8 cellular contexts compared by ENCODE assay signal in genomic region chrX:107729558-107730297, GRCh38. TPM values are rescaled to one million over a fixed set of nuclear protein-coding genes. Genes with fewer than 3 reads are reported as not detected.
DNase-seq lines count a peak whose midpoint lies in the region; ATAC-seq and TF ChIP-seq lines count a peak whose summit lies in the region.

No MANE protein-coding gene starts in this region.

- no peaks in the 10 kb centered on the region for H3K36me3 Mint-ChIP-seq in stimulated activated memory B cell treated with anti-CD40 and anti-IgM and Interleukin-4, amounts not matched to agents 10 μg/mL and 1 μg/mL and 100 μg/mL, for 72 hours
- H3K36me3 Mint-ChIP-seq in naive thymus-derived CD4-positive, alpha-beta T cell, result peaks cover 0 to 3% (median 0%) of the 10 kb centered on the region in 5 donors

- peaks cover 0 to 91% (median 15%) of the 10 kb centered on the region in 45 donors for H3K27me3 ChIP-seq in dorsolateral prefrontal cortex
- H3K27me3 ChIP-seq in naive thymus-derived CD4-positive, alpha-beta T cell (ENCODE audit: control insufficient read depth in 2 of 2, insufficient read depth in 2 of 2, low read length in 2 of 2), result no peaks in the 10 kb centered on the region

- H3K27me3 Mint-ChIP-seq in stimulated activated memory B cell treated with anti-CD40 and anti-IgM and Interleukin-4, amounts not matched to agents 10 μg/mL and 1 μg/mL and 100 μg/mL, for 72 hours, result no peaks in the 10 kb centered on the region
- H3K27me3 Mint-ChIP-seq in naive thymus-derived CD4-positive, alpha-beta T cell, result no peaks in the 10 kb centered on the region

- peaks cover 11% of the 10 kb centered on the region for H3K4me1 Mint-ChIP-seq in stimulated activated memory B cell treated with anti-CD40 and anti-IgM and Interleukin-4, amounts not matched to agents 10 μg/mL and 1 μg/mL and 100 μg/mL, for 72 hours
- H3K4me1 Mint-ChIP-seq in naive thymus-derived CD4-positive, alpha-beta T cell, result peaks cover 0 to 14% (median 4%) of the 10 kb centered on the region in 7 donors

- H3K36me3 ChIP-seq in naive thymus-derived CD4-positive, alpha-beta T cell (ENCODE audit: control insufficient read depth in 2 of 3, insufficient read depth in 3 of 3, low read length in 3 of 3), result no peaks in the 10 kb centered on the region

- H3K4me3 ChIP-seq in dorsolateral prefrontal cortex, result no peak overlapping the region
- no peak overlapping the region for H3K4me3 ChIP-seq in naive thymus-derived CD4-positive, alpha-beta T cell (ENCODE audit: low read length)

- H3K4me3 Mint-ChIP-seq in stimulated activated memory B cell treated with anti-CD40 and anti-IgM and Interleukin-4, amounts not matched to agents 10 μg/mL and 1 μg/mL and 100 μg/mL, for 72 hours, result no peak overlapping the region
- H3K4me3 Mint-ChIP-seq in naive thymus-derived CD4-positive, alpha-beta T cell, result no peak overlapping the region

- POLR2A ChIA-PET in naive thymus-derived CD4-positive, alpha-beta T cell (lab: Charles Lee), result interaction anchor here (0.9 kb wide), 1 partner anchor 12 kb away, joined by 3 read pairs; no protein-coding TSS in a partner anchor

- no peaks in the 10 kb centered on the region for H3K9me3 Mint-ChIP-seq in stimulated activated memory B cell treated with anti-CD40 and anti-IgM and Interleukin-4, amounts not matched to agents 10 μg/mL and 1 μg/mL and 100 μg/mL, for 72 hours
- H3K9me3 Mint-ChIP-seq in naive thymus-derived CD4-positive, alpha-beta T cell, result no peaks in the 10 kb centered on the region

- CTCF ChIA-PET in naive thymus-derived CD4-positive, alpha-beta T cell (lab: Charles Lee), result no interaction called here

- intact Hi-C loops in dorsolateral prefrontal cortex (cut with DNase I), result no loop called here
- intact Hi-C loops in naive thymus-derived CD4-positive, alpha-beta T cell (cut with micrococcal nuclease), result no loop called here

- no peaks in the 10 kb centered on the region for H3K9me3 ChIP-seq in naive thymus-derived CD4-positive, alpha-beta T cell (ENCODE audit: control insufficient read depth in 2 of 3, low read length in 3 of 3)

- TF ChIP-seq CTCF in dorsolateral prefrontal cortex (IDR thresholded peaks at IDR 0.05 in 54 of 56, conservative IDR thresholded peaks at IDR 0.05 in 2 of 56; ENCODE audit: low read depth in 1 of 56, partially characterized antibody in 56 of 56), result no peak

- no peaks in the 10 kb centered on the region for H3K4me1 ChIP-seq in naive thymus-derived CD4-positive, alpha-beta T cell (ENCODE audit: control insufficient read depth in 2 of 2, insufficient read depth in 2 of 2, low read length in 2 of 2)

- ATAC-seq in HG03045 (IDR thresholded peaks at IDR 0.05; ENCODE audit: unreplicated experiment), result peak; percentile 94
- peak; percentile 81 for ATAC-seq in stimulated activated memory B cell treated with anti-CD40 and anti-IgM and Interleukin-4, amounts not matched to agents 10 μg/mL and 1 μg/mL and 100 μg/mL, for 72 hours
- ATAC-seq in naive thymus-derived CD4-positive, alpha-beta T cell, result no peak

- H3K27ac Mint-ChIP-seq in stimulated activated memory B cell treated with anti-CD40 and anti-IgM and Interleukin-4, amounts not matched to agents 10 μg/mL and 1 μg/mL and 100 μg/mL, for 72 hours, result peak overlapping the region; percentile 49
- no peak overlapping the region for H3K27ac Mint-ChIP-seq in naive thymus-derived CD4-positive, alpha-beta T cell

- peak overlapping the region in 53 of 59 donors; percentile 4 to 84 (median 70) for H3K27ac ChIP-seq in dorsolateral prefrontal cortex
- H3K27ac ChIP-seq in naive thymus-derived CD4-positive, alpha-beta T cell (ENCODE audit: low read depth, low read length), result no peak overlapping the region

- DNase-seq in NCI-H1092 treated with DMSO at 0.1 percent for 48 hours (lab: John Stamatoyannopoulos, UW) (peak; percentile 43), NCI-H1092 (lab: John Stamatoyannopoulos, UW) (no peak), dorsolateral prefrontal cortex (no peak), NCI-H1694 treated with DMSO at 0.1 percent for 48 hours (lab: John Stamatoyannopoulos, UW) (no peak)
- no peak for DNase-seq in stimulated activated CD8-positive, alpha-beta memory T cell treated with anti-CD3 and anti-CD28 coated beads, Interleukin-4, amount 100 ng/mL, for 48 hours
- DNase-seq in naive thymus-derived CD4-positive, alpha-beta T cell, result no peak

RNA-seq across cellular contexts. Expression of gene TSC22D3, which starts 45.9 kb away (rescaled TPM):
- 100 to 1,000 TPM in 104 of 120 experiments, 10 to 100 TPM in 16; 72.2 to 218 (median 129) TPM for total RNA-seq in dorsolateral prefrontal cortex
- 1,000 to 10,000 TPM in 2 of 5 experiments, 100 to 1,000 TPM in 2, 10 to 100 TPM in 1; 44.2 to 1,917 (median 255) TPM for total RNA-seq in naive thymus-derived CD4-positive, alpha-beta T cell
- 100 to 1,000 TPM; 383 to 690 TPM for polyA plus RNA-seq in naive thymus-derived CD4-positive, alpha-beta T cell

RNA-seq across cellular contexts. Expression of gene NCBP2L, which starts 47.8 kb away (rescaled TPM):
- total RNA-seq in dorsolateral prefrontal cortex, result 1 to 10 TPM in 1 of 120 experiments, under 1 TPM in 27, not detected in 92; 0.25 to 1.3 (median 0.47) TPM
- not detected for total RNA-seq in naive thymus-derived CD4-positive, alpha-beta T cell
- under 1 TPM in 1 of 2 donors, not detected in 1; 0.09 TPM for polyA plus RNA-seq in naive thymus-derived CD4-positive, alpha-beta T cell
